8 cellular contexts compared by ENCODE assay signal in the genomic region with DNA sequence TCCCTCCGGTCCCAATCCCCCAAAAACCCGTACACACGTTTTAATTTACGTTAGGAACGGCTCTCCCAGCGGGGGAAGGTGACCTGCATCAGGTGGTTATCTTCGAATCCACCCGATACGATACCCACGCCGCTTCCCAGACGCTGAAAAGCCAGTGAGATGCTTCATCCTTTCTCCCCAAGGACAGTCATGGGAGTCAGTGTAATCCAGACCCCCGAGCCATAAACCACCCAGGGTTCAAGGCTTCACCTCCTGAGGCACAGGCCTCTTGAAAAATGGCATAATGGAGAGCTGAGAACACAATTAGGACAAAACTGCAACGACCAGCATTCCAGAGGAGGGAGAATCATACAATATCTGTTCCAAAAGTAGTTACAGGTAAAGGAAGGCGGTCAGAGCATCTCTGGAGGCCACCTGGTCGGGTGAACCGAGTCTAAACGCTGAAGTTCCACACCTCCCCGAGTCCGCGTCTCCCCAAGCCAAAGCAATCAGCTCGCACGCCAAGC. TPM values are rescaled to one million over a fixed set of nuclear protein-coding genes. Genes with fewer than 3 reads are reported as not detected.
DNase-seq lines count a peak whose midpoint lies in the region; ATAC-seq and TF ChIP-seq lines count a peak whose summit lies in the region.

No MANE protein-coding gene starts in this region.

- H3K79me2 ChIP-seq in mammary epithelial cell (ENCODE audit: insufficient read depth, low read length): peaks cover 54% of the 10 kb centered on the region

- DNase-seq in Caki2 (ENCODE audit: low read depth): peak; percentile 8
- no peak for DNase-seq in mammary epithelial cell
- no peak for DNase-seq in memory B cell (ENCODE audit: low spot score in 2 of 2)
- DNase-seq in uterus: no peak
- DNase-seq in NCI-H128 (lab: John Stamatoyannopoulos, UW; ENCODE audit: unreplicated experiment): no peak
- DNase-seq in activated CD4-positive, CD25-positive, alpha-beta regulatory T cell treated with anti-CD3 and anti-CD28 coated beads, Interleukin-2, amount 50 U/mL, for 72 hours: no peak

- TF ChIP-seq CTCF in mammary epithelial cell (conservative IDR thresholded peaks at IDR 0.05 in 1 of 2, IDR thresholded peaks at IDR 0.05 in 1 of 2; ENCODE audit: extremely low read depth in 1 of 2, insufficient read depth in 1 of 2, low read depth in 1 of 2, low read length in 2 of 2) (no peak), uterus (IDR thresholded peaks at IDR 0.05) (no peak)

- H3K4me1 ChIP-seq in HUES64 (ENCODE audit: insufficient read depth, low read length): peaks cover 55% of the 10 kb centered on the region
- peaks cover 36% of the 10 kb centered on the region for H3K4me1 ChIP-seq in mammary epithelial cell (ENCODE audit: insufficient read depth, low read length)
- peaks cover 0 to 4% of the 10 kb centered on the region in 2 donors for H3K4me1 ChIP-seq in uterus

- dilution Hi-C loops in mammary epithelial cell (cut with HindIII; ENCODE audit: low sequenced_read_pairs): no loop called here

- peak overlapping the region; percentile 90 for H3K27ac Mint-ChIP-seq in memory B cell

- H3K27me3 ChIP-seq in HUES64 (ENCODE audit: insufficient read depth, low read length) (no peaks in the 10 kb centered on the region), mammary epithelial cell (ENCODE audit: insufficient read depth, low read length) (no peaks in the 10 kb centered on the region), uterus (no peaks in the 10 kb centered on the region)

- in situ Hi-C loops in Caki2 (cut with HindIII; ENCODE audit: low pct_unique_long_range_greater_than_20kb, low sequenced_read_pairs): no loop called here
- in situ Hi-C loops in mammary epithelial cell (cut with MboI; ENCODE audit: low sequenced_read_pairs in 2 of 2): no loop called here

- peaks cover 16% of the 10 kb centered on the region for H3K4me1 Mint-ChIP-seq in memory B cell

- H3K9me3 ChIP-seq in HUES64 (ENCODE audit: insufficient read depth, low read depth, low read length) (no peaks in the 10 kb centered on the region), mammary epithelial cell (replicated peaks; ENCODE audit: insufficient read depth, low read length) (no peaks in the 10 kb centered on the region), uterus (no peaks in the 10 kb centered on the region)

- H3K27ac ChIP-seq in HUES64 (ENCODE audit: low read depth, low read length): peak overlapping the region; percentile 98
- peak overlapping the region; percentile 60 for H3K27ac ChIP-seq in mammary epithelial cell (ENCODE audit: insufficient read depth, low read depth, low read length)
- no peak overlapping the region for H3K27ac ChIP-seq in uterus

- H4K20me1 ChIP-seq in mammary epithelial cell (ENCODE audit: insufficient read depth, low read length): no peaks in the 10 kb centered on the region

- H3K27me3 Mint-ChIP-seq in memory B cell: peaks cover 10% of the 10 kb centered on the region

- peak overlapping the region; percentile 80 for H3K4me2 ChIP-seq in mammary epithelial cell (ENCODE audit: insufficient read depth, low read depth, low read length)

- peak overlapping the region; percentile 90 for H3K9ac ChIP-seq in HUES64 (ENCODE audit: low read depth, low read length)
- H3K9ac ChIP-seq in mammary epithelial cell (ENCODE audit: insufficient read depth, low read length): peak overlapping the region; percentile 81

- no TSS peak for BruUV-seq in mammary epithelial cell (replicated peaks; lab: Mats Ljungman, UMichigan)

- no peaks in the 10 kb centered on the region for H3K36me3 Mint-ChIP-seq in memory B cell

- H2AFZ ChIP-seq in mammary epithelial cell (ENCODE audit: low read depth, low read length): peak overlapping the region; percentile 95

- H3K9me3 Mint-ChIP-seq in memory B cell: no peaks in the 10 kb centered on the region

- WGBS in HUES64: under 1% methylated on average over 23 of the region's 23 CpGs
- 10% methylated on average over 20 of the region's 23 CpGs for WGBS in mammary epithelial cell (ENCODE audit: low coverage, missing lambda C conversion rate)

- H3K36me3 ChIP-seq in HUES64 (ENCODE audit: insufficient read depth, low read length) (no peaks in the 10 kb centered on the region), mammary epithelial cell (ENCODE audit: insufficient read depth, low read length) (no peaks in the 10 kb centered on the region), uterus (no peaks in the 10 kb centered on the region)

- H3K4me3 ChIP-seq in HUES64 (ENCODE audit: low read length) (peak overlapping the region; percentile 91), mammary epithelial cell (replicated peaks in 1 of 3; ENCODE audit: insufficient read depth in 1 of 3, low read depth in 2 of 3, low read length in 3 of 3) (peak overlapping the region; percentile 64 to 87 (median 77)), uterus (peak overlapping the region; percentile 1 to 52)

- H3K4me3 Mint-ChIP-seq in memory B cell: peak overlapping the region; percentile 89

- CTCF ChIA-PET in mammary epithelial cell (lab: Charles Lee; ENCODE audit: low non-redundant PET): no interaction called here

- no peak for TF ChIP-seq POLR2A in uterus (IDR thresholded peaks at IDR 0.05)

- ATAC-seq in memory B cell (ENCODE audit: low read depth) (no peak), HG02642 (IDR thresholded peaks at IDR 0.05; ENCODE audit: poor library complexity, unreplicated experiment) (no peak)

- intact Hi-C loops in mammary epithelial cell (cut with micrococcal nuclease) (loop anchor here (2.0 to 5.0 kb wide), 2 partner anchors 53 to 99 kb away; a partner anchor contains a TSS), uterus (cut with DNase I; ENCODE audit: low total_unique reads) (no loop called here)

RNA-seq across cellular contexts. Expression of a gene that starts 0.8 kb away (rescaled TPM):
- total RNA-seq in Caki2 (2014; rRNA removed; shearing (Covaris generic); ENCODE audit: low replicate concordance): 2.0 and 10.0 TPM in 2 replicates
- polyA plus RNA-seq in HUES64 (2013, experiment 1 of 2): 20.4 TPM
- 18.7 TPM for polyA plus RNA-seq in HUES64 (2013, experiment 2 of 2)
- 10 to 100 TPM; 24.5 to 25.5 TPM for total RNA-seq in mammary epithelial cell
- polyA plus RNA-seq in mammary epithelial cell: 7.0 TPM
- polyA minus RNA-seq in mammary epithelial cell: 7.2 TPM
- total RNA-seq in uterus: 10 to 100 TPM in 1 of 4 donors, 1 to 10 TPM in 1, under 1 TPM in 2; under 0.01 to 26.5 (median 3.5) TPM

Comparison
In these comparisons a context has a peak if more than half of its experiments do, and no peak if none do; other contexts are left out.
1. H3K27ac ChIP-seq: peak in HUES64 (single experiment) and mammary epithelial cell (single experiment); none in uterus (0 of 2).
2. H3K4me3 ChIP-seq: peak in every context shown above with its lines; median percentile 91 in HUES64; 77 in mammary epithelial cell; 26 in uterus.